ENCODE assay signal across 8 cellular contexts in genomic region chr3:197847866-197848401, GRCh38. TPM values are rescaled to one million over a fixed set of nuclear protein-coding genes. Genes with fewer than 3 reads are reported as not detected.
DNase-seq lines count a peak whose midpoint lies in the region; ATAC-seq and TF ChIP-seq lines count a peak whose summit lies in the region.

No MANE protein-coding gene starts in this region.

- no peak for TF ChIP-seq EP300 in stomach (IDR thresholded peaks at IDR 0.05)

- H3K9me3 ChIP-seq in esophagus squamous epithelium (no peaks in the 10 kb centered on the region), stomach (no peaks in the 10 kb centered on the region)

- no peaks in the 10 kb centered on the region for H3K4me1 Mint-ChIP-seq in progenitor cell of endocrine pancreas (ENCODE audit: low read depth)

- H3K36me3 ChIP-seq in esophagus squamous epithelium = peaks cover 0 to 100% (median 14%) of the 10 kb centered on the region in 3 donors
- H3K36me3 ChIP-seq in stomach = peaks cover 32 to 85% (median 81%) of the 10 kb centered on the region in 4 donors

- H3K4me1 ChIP-seq in esophagus squamous epithelium = peaks cover 0 to 7% (median 0%) of the 10 kb centered on the region in 3 donors
- peaks cover 0 to 14% (median 6%) of the 10 kb centered on the region in 4 donors for H3K4me1 ChIP-seq in stomach

- POLR2A ChIA-PET in RWPE1 (lab: Yijun Ruan, JAX; ENCODE audit: low non-redundant PET) = no interaction called here

- CTCF ChIA-PET in RWPE1 (lab: Yijun Ruan, JAX) = interaction anchor here (0.7 kb wide), 1 partner anchor 203 kb away, joined by 3 read pairs; no protein-coding TSS in a partner anchor

- H3K27ac ChIP-seq in RWPE1 (no peak overlapping the region), esophagus squamous epithelium (peak overlapping the region in 3 of 4 donors; percentile 11 to 23 (median 12)), stomach (peak overlapping the region in 4 of 5 donors; percentile 27 to 59 (median 56))

- intact Hi-C loops in esophagus squamous epithelium (cut with DNase I) (no loop called here), stomach (cut with DNase I; ENCODE audit: low total_unique reads) (no loop called here)

- no peaks in the 10 kb centered on the region for H3K27me3 Mint-ChIP-seq in progenitor cell of endocrine pancreas

- no peaks in the 10 kb centered on the region for H3K9me3 Mint-ChIP-seq in progenitor cell of endocrine pancreas (ENCODE audit: low read depth)

- ATAC-seq in GM18498 (IDR thresholded peaks at IDR 0.05; ENCODE audit: unreplicated experiment) (peak; percentile 76), HG03060 (IDR thresholded peaks at IDR 0.05; ENCODE audit: low read depth, unreplicated experiment) (peak; percentile 71), GM19455 (IDR thresholded peaks at IDR 0.05; ENCODE audit: unreplicated experiment) (no peak)

- TF ChIP-seq CTCF in RWPE1 (conservative IDR thresholded peaks at IDR 0.05; ENCODE audit: low read depth) = no peak
- TF ChIP-seq CTCF in esophagus squamous epithelium (IDR thresholded peaks at IDR 0.05) = no peak
- no peak for TF ChIP-seq CTCF in stomach (IDR thresholded peaks at IDR 0.05)
- TF ChIP-seq CTCF in progenitor cell of endocrine pancreas (IDR thresholded peaks at IDR 0.05; ENCODE audit: unreplicated experiment) = no peak

- DNase-seq in A172 (ENCODE audit: low spot score) (peak; percentile 44), RWPE1 (ENCODE audit: low spot score) (peak; percentile 23), esophagus squamous epithelium (lab: John Stamatoyannopoulos, UW) (no peak), stomach (no peak), progenitor cell of endocrine pancreas (ENCODE audit: low spot score, unreplicated experiment) (no peak)

- no peak for TF ChIP-seq POLR2A in esophagus squamous epithelium (IDR thresholded peaks at IDR 0.05)
- TF ChIP-seq POLR2A in stomach (IDR thresholded peaks at IDR 0.05) = no peak

- peak overlapping the region in 1 of 4 donors; percentile 26 for H3K4me3 ChIP-seq in esophagus squamous epithelium
- peak overlapping the region in 3 of 4 donors; percentile 2 to 20 (median 9) for H3K4me3 ChIP-seq in stomach

- no peaks in the 10 kb centered on the region for H3K27me3 ChIP-seq in esophagus squamous epithelium
- no peaks in the 10 kb centered on the region for H3K27me3 ChIP-seq in stomach

- H3K27ac Mint-ChIP-seq in progenitor cell of endocrine pancreas = no peak overlapping the region

- WGBS in esophagus squamous epithelium, 2 donors = 56 to 59% methylated on average over 8 of the region's 8 CpGs
- WGBS in stomach, 5 donors = 50 to 60% (median 58%) methylated on average over 8 of the region's 8 CpGs

- H3K36me3 Mint-ChIP-seq in progenitor cell of endocrine pancreas (ENCODE audit: insufficient read depth) = peaks cover 41% of the 10 kb centered on the region

- H3K4me3 Mint-ChIP-seq in progenitor cell of endocrine pancreas (ENCODE audit: low read depth) = no peak overlapping the region

RNA-seq across cellular contexts. Expression of gene LRCH3, which starts 56.9 kb away (rescaled TPM):
- 23.0 and 23.8 TPM in 2 replicates for total RNA-seq in A172 (2014; rRNA removed; shearing (Covaris generic))
- 100 to 1,000 TPM in 1 of 4 donors, 10 to 100 TPM in 3; 15.0 to 197 (median 23.2) TPM for total RNA-seq in esophagus squamous epithelium
- total RNA-seq in stomach = 100 to 1,000 TPM in 1 of 5 donors, 10 to 100 TPM in 4; 28.7 to 117 (median 47.3) TPM
- polyA plus RNA-seq in stomach = 1 to 10 TPM; 5.9 to 6.7 (median 6.6) TPM
- total RNA-seq in progenitor cell of endocrine pancreas = 73.3 and 84.3 TPM in 2 replicates

Comparison
In these comparisons a context has a peak if more than half of its experiments do, and no peak if none do; other contexts are left out.
1. DNase-seq: peak in A172 (single experiment) and RWPE1 (single experiment); none in esophagus squamous epithelium (single experiment), stomach (single experiment) and progenitor cell of endocrine pancreas (single experiment).